ENCODE assay signal across 1 cellular context in the genomic region with DNA sequence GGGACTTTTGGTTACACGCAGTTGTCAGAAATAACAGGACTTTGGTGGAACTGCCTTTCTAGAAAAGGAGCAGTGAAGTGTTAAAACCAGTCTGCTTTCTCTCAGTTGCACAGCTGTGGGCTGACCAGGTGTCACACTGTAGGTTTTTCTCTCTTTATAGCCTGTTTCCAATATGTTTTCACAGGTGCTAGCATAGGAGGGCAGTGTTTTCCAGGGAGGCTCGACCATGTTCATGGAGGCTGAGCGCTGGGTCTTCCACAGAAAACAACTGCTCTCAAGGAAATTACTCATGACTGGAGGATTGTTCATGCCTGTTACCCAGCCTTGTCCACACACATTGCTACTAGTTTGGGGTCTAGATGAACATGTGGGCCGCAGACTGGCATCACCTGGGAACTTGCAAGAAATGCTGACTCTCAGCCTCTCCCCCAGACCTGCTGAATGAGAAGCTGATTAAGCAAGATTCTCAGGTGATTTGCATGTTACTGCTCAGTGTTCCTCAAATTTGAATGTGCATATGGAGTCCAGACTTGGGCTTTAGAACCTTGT.
TF ChIP-seq lines count a peak whose summit lies in the region.

No MANE protein-coding gene starts in this region.

TF ChIP-seq in GM12878, 131 proteins besides CTCF, POLR2A, EP300 and RAD21 (continued from another document):
- TF ChIP-seq, protein P1, sequence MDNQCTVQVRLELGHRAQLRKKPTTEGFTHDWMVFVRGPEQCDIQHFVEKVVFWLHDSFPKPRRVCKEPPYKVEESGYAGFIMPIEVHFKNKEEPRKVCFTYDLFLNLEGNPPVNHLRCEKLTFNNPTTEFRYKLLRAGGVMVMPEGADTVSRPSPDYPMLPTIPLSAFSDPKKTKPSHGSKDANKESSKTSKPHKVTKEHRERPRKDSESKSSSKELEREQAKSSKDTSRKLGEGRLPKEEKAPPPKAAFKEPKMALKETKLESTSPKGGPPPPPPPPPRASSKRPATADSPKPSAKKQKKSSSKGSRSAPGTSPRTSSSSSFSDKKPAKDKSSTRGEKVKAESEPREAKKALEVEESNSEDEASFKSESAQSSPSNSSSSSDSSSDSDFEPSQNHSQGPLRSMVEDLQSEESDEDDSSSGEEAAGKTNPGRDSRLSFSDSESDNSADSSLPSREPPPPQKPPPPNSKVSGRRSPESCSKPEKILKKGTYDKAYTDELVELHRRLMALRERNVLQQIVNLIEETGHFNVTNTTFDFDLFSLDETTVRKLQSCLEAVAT (IDR thresholded peaks at IDR 0.05): 0 out of 2 replicates have a peak, but pooled peaks have one; percentile 15
- TF ChIP-seq, protein P2, sequence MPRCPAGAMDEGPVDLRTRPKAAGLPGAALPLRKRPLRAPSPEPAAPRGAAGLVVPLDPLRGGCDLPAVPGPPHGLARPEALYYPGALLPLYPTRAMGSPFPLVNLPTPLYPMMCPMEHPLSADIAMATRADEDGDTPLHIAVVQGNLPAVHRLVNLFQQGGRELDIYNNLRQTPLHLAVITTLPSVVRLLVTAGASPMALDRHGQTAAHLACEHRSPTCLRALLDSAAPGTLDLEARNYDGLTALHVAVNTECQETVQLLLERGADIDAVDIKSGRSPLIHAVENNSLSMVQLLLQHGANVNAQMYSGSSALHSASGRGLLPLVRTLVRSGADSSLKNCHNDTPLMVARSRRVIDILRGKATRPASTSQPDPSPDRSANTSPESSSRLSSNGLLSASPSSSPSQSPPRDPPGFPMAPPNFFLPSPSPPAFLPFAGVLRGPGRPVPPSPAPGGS (IDR thresholded peaks at IDR 0.05; ENCODE audit: borderline replicate concordance, insufficient read depth, low read depth, low read length, poor library complexity, severe bottlenecking): peak; percentile 68
- no peak for TF ChIP-seq ZNF622 (IDR thresholded peaks at IDR 0.05)
- TF ChIP-seq STAT1 (conservative IDR thresholded peaks at IDR 0.05): no peak
- TF ChIP-seq, protein P3, sequence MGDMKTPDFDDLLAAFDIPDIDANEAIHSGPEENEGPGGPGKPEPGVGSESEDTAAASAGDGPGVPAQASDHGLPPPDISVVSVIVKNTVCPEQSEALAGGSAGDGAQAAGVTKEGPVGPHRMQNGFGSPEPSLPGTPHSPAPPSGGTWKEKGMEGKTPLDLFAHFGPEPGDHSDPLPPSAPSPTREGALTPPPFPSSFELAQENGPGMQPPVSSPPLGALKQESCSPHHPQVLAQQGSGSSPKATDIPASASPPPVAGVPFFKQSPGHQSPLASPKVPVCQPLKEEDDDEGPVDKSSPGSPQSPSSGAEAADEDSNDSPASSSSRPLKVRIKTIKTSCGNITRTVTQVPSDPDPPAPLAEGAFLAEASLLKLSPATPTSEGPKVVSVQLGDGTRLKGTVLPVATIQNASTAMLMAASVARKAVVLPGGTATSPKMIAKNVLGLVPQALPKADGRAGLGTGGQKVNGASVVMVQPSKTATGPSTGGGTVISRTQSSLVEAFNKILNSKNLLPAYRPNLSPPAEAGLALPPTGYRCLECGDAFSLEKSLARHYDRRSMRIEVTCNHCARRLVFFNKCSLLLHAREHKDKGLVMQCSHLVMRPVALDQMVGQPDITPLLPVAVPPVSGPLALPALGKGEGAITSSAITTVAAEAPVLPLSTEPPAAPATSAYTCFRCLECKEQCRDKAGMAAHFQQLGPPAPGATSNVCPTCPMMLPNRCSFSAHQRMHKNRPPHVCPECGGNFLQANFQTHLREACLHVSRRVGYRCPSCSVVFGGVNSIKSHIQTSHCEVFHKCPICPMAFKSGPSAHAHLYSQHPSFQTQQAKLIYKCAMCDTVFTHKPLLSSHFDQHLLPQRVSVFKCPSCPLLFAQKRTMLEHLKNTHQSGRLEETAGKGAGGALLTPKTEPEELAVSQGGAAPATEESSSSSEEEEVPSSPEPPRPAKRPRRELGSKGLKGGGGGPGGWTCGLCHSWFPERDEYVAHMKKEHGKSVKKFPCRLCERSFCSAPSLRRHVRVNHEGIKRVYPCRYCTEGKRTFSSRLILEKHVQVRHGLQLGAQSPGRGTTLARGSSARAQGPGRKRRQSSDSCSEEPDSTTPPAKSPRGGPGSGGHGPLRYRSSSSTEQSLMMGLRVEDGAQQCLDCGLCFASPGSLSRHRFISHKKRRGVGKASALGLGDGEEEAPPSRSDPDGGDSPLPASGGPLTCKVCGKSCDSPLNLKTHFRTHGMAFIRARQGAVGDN (IDR thresholded peaks at IDR 0.05): no peak
- no peak for TF ChIP-seq CHD4 (IDR thresholded peaks at IDR 0.05)
- no peak for TF ChIP-seq SMAD5 (IDR thresholded peaks at IDR 0.05; ENCODE audit: low read depth)
